Comparison of ENCODE assay signal across 9 cellular contexts in genomic region chr12:95582230-95583058, GRCh38. TPM values are rescaled to one million over a fixed set of nuclear protein-coding genes. Genes with fewer than 3 reads are reported as not detected.
DNase-seq lines count a peak whose midpoint lies in the region; ATAC-seq and TF ChIP-seq lines count a peak whose summit lies in the region.
"Had no signal": no experiment of that assay in that cellular context is flagged by ENCODE, and none has a peak within 500 bp of the region (broad histone marks: within the 10 kb centered on the region; RNA-seq: fewer than 3 reads in every experiment).

No MANE protein-coding gene starts in this region.

- DNase-seq in HEK293T (ENCODE audit: extremely low spot score) (peak; percentile 20), NCI-H82 (lab: John Stamatoyannopoulos, UW) (peak; percentile 71), fibroblast of peridontal ligament (ENCODE audit: extremely low read depth) (peak; percentile 75), renal cortical epithelial cell (ENCODE audit: low read depth) (peak; percentile 65)
- no peak for DNase-seq in CD4-positive, alpha-beta memory T cell
- no peak for DNase-seq in activated CD8-positive, alpha-beta memory T cell treated with anti-CD3 and anti-CD28 coated beads, Interleukin-2, amount 10 ng/mL, durations not matched to agents 7 days and 5 days
- DNase-seq in CD4-positive, alpha-beta T cell: no peak

- no peak overlapping the region for H3K4me3 ChIP-seq in CD4-positive, alpha-beta memory T cell (ENCODE audit: low read length in 2 of 2)

- POLR2A ChIA-PET in HEK293T (lab: Yijun Ruan, JAX): no interaction called here
- POLR2A ChIA-PET in CD4-positive, alpha-beta memory T cell (lab: Charles Lee; ENCODE audit: partially characterized antibody): interaction anchor here (0.6 kb wide), 1 partner anchor 21 kb away, joined by 3 read pairs; no protein-coding TSS in a partner anchor
- POLR2A ChIA-PET in CD4-positive, alpha-beta T cell (lab: Charles Lee): no interaction called here

- H3K27ac ChIP-seq in CD4-positive, alpha-beta memory T cell (ENCODE audit: low read depth, low read length): no peak overlapping the region
- no peak overlapping the region for H3K27ac ChIP-seq in CD4-positive, alpha-beta T cell (ENCODE audit: low read depth, low read length)

- H3K4me1 Mint-ChIP-seq in CD4-positive, alpha-beta memory T cell: no peaks in the 10 kb centered on the region
- no peaks in the 10 kb centered on the region for H3K4me1 Mint-ChIP-seq in activated CD8-positive, alpha-beta memory T cell treated with anti-CD3 and anti-CD28 coated beads, Interleukin-2, amount 10 ng/mL, durations not matched to agents 7 days and 5 days
- H3K4me1 Mint-ChIP-seq in CD4-positive, alpha-beta T cell (ENCODE audit: low read depth): no peaks in the 10 kb centered on the region

- H3K4me1 ChIP-seq in CD4-positive, alpha-beta memory T cell (ENCODE audit: insufficient read depth, low read length): no peaks in the 10 kb centered on the region

- no peak overlapping the region for H3K27ac Mint-ChIP-seq in CD4-positive, alpha-beta memory T cell
- no peak overlapping the region for H3K27ac Mint-ChIP-seq in activated CD8-positive, alpha-beta memory T cell treated with anti-CD3 and anti-CD28 coated beads, Interleukin-2, amount 10 ng/mL, durations not matched to agents 7 days and 5 days
- no peak overlapping the region for H3K27ac Mint-ChIP-seq in CD4-positive, alpha-beta T cell
- H3K27ac Mint-ChIP-seq: memory B cell had no signal

- TF ChIP-seq CTCF in CD4-positive, alpha-beta T cell (IDR thresholded peaks at IDR 0.05): no peak

- intact Hi-C loops in CD4-positive, alpha-beta memory T cell (cut with micrococcal nuclease): no loop called here
- intact Hi-C loops in CD4-positive, alpha-beta T cell (cut with DNase I, micrococcal nuclease): no loop called here

- peaks cover 4 to 16% of the 10 kb centered on the region in 2 donors for H3K27me3 Mint-ChIP-seq in CD4-positive, alpha-beta memory T cell
- H3K27me3 Mint-ChIP-seq in activated CD8-positive, alpha-beta memory T cell treated with anti-CD3 and anti-CD28 coated beads, Interleukin-2, amount 10 ng/mL, durations not matched to agents 7 days and 5 days: peaks cover 10% of the 10 kb centered on the region
- H3K27me3 Mint-ChIP-seq in CD4-positive, alpha-beta T cell: peaks cover 22% of the 10 kb centered on the region

- no peaks in the 10 kb centered on the region for H3K36me3 Mint-ChIP-seq in CD4-positive, alpha-beta memory T cell
- H3K36me3 Mint-ChIP-seq in activated CD8-positive, alpha-beta memory T cell treated with anti-CD3 and anti-CD28 coated beads, Interleukin-2, amount 10 ng/mL, durations not matched to agents 7 days and 5 days: no peaks in the 10 kb centered on the region
- H3K36me3 Mint-ChIP-seq in CD4-positive, alpha-beta T cell (ENCODE audit: low read depth): no peaks in the 10 kb centered on the region
- H3K36me3 Mint-ChIP-seq: memory B cell had no signal

- no peak overlapping the region for H3K4me3 Mint-ChIP-seq in CD4-positive, alpha-beta memory T cell
- no peak overlapping the region for H3K4me3 Mint-ChIP-seq in activated CD8-positive, alpha-beta memory T cell treated with anti-CD3 and anti-CD28 coated beads, Interleukin-2, amount 10 ng/mL, durations not matched to agents 7 days and 5 days
- H3K4me3 Mint-ChIP-seq in CD4-positive, alpha-beta T cell: no peak overlapping the region
- H3K4me3 Mint-ChIP-seq: memory B cell had no signal

- H3K9me3 Mint-ChIP-seq in CD4-positive, alpha-beta memory T cell: no peaks in the 10 kb centered on the region
- H3K9me3 Mint-ChIP-seq in activated CD8-positive, alpha-beta memory T cell treated with anti-CD3 and anti-CD28 coated beads, Interleukin-2, amount 10 ng/mL, durations not matched to agents 7 days and 5 days (ENCODE audit: low read depth): no peaks in the 10 kb centered on the region
- H3K9me3 Mint-ChIP-seq in CD4-positive, alpha-beta T cell: no peaks in the 10 kb centered on the region
- H3K9me3 Mint-ChIP-seq: memory B cell had no signal

- H3K36me3 ChIP-seq in CD4-positive, alpha-beta memory T cell (ENCODE audit: insufficient read depth, low read length): no peaks in the 10 kb centered on the region

- H3K27me3 ChIP-seq in CD4-positive, alpha-beta memory T cell (ENCODE audit: insufficient read depth, low read length): no peaks in the 10 kb centered on the region
- H3K27me3 ChIP-seq in CD4-positive, alpha-beta T cell (ENCODE audit: control insufficient read depth, insufficient read depth, low read length): no peaks in the 10 kb centered on the region

- CTCF ChIA-PET in HEK293T (lab: Yijun Ruan, JAX): interaction anchor here (0.7 to 1.3 kb wide), 4 partner anchors 20 to 416 kb away, joined by 3 to 5 read pairs (median 3); no protein-coding TSS in a partner anchor
- CTCF ChIA-PET in CD4-positive, alpha-beta memory T cell (lab: Charles Lee; ENCODE audit: partially characterized antibody): no interaction called here
- CTCF ChIA-PET in activated CD8-positive, alpha-beta memory T cell treated with anti-CD3 and anti-CD28 coated beads, Interleukin-2, amount 10 ng/mL, durations not matched to agents 7 days and 5 days (lab: Charles Lee): no interaction called here
- CTCF ChIA-PET in CD4-positive, alpha-beta T cell (lab: Charles Lee): interaction anchor here (1.0 kb wide), 1 partner anchor 11 kb away, joined by 3 read pairs; no protein-coding TSS in a partner anchor

- H3K9me3 ChIP-seq in CD4-positive, alpha-beta memory T cell (ENCODE audit: control insufficient read depth in 1 of 2, low read length in 2 of 2): no peaks in the 10 kb centered on the region
- H3K9me3 ChIP-seq in CD4-positive, alpha-beta T cell (ENCODE audit: control insufficient read depth, low read length): no peaks in the 10 kb centered on the region

- ATAC-seq in activated CD8-positive, alpha-beta memory T cell treated with anti-CD3 and anti-CD28 coated beads, Interleukin-2, amount 10 ng/mL, durations not matched to agents 7 days and 5 days: no peak
- ATAC-seq in GM21619 (IDR thresholded peaks at IDR 0.05; ENCODE audit: unreplicated experiment): no peak
- no peak for ATAC-seq in CD4-positive, alpha-beta T cell (ENCODE audit: poor library complexity)

TF ChIP-seq in HEK293T, 16 proteins besides CTCF, POLR2A, EP300 and RAD21:
- TF ChIP-seq L3MBTL2 (conservative IDR thresholded peaks at IDR 0.05): no peak
- TF ChIP-seq ZNF384 (IDR thresholded peaks at IDR 0.05): peak; percentile 76

RNA-seq across cellular contexts. Expression of gene USP44, which starts 31.2 kb away (rescaled TPM):
- total RNA-seq in renal cortical epithelial cell: 4.2 and 7.2 TPM in 2 replicates
- 1 to 10 TPM; 5.4 to 5.6 TPM for total RNA-seq in CD4-positive, alpha-beta memory T cell
- polyA plus RNA-seq in CD4-positive, alpha-beta memory T cell: 1 to 10 TPM; 1.4 to 2.2 TPM
- total RNA-seq in activated CD8-positive, alpha-beta memory T cell treated with anti-CD3 and anti-CD28 coated beads, Interleukin-2, amount 10 ng/mL, durations not matched to agents 7 days and 5 days: 10 to 100 TPM; 11.1 to 13.7 TPM
- total RNA-seq in CD4-positive, alpha-beta T cell: 1 to 10 TPM; 1.3 to 1.5 TPM

Comparison
In these comparisons a context has a peak if more than half of its experiments do, and no peak if none do; other contexts are left out.
1. DNase-seq: peak in HEK293T (single experiment), NCI-H82 (single experiment), fibroblast of peridontal ligament (single experiment) and renal cortical epithelial cell (single experiment); none in CD4-positive, alpha-beta memory T cell (0 of 5), activated CD8-positive, alpha-beta memory T cell treated with anti-CD3 and anti-CD28 coated beads, Interleukin-2, amount 10 ng/mL, durations not matched to agents 7 days and 5 days (single experiment) and CD4-positive, alpha-beta T cell (0 of 10).
2. CTCF ChIA-PET loops: an anchor here in HEK293T (0.7 to 1.3 kb wide) and CD4-positive, alpha-beta T cell (1.0 kb wide); none called in CD4-positive, alpha-beta memory T cell and activated CD8-positive, alpha-beta memory T cell treated with anti-CD3 and anti-CD28 coated beads, Interleukin-2, amount 10 ng/mL, durations not matched to agents 7 days and 5 days.